ENCODE assay signal across 14 cellular contexts in genomic region chr2:42961948-42962347, GRCh38.
A peak's percentile ranks its signal among the peaks of the same experiment; 100 is the strongest.
DNase-seq lines count a peak whose midpoint lies in the region; ATAC-seq, FAIRE-seq and TF ChIP-seq lines count a peak whose summit lies in the region.
"Had no signal": no experiment of that assay in that cellular context is flagged by ENCODE, and none has a peak within 500 bp of the region (broad histone marks: within the 10 kb centered on the region; RNA-seq: fewer than 3 reads in every experiment).

No MANE protein-coding gene starts in this region.

- DNase-seq in IMR-90 (no peak), GM12878 (ENCODE audit: low read depth, low spot score) (no peak), suprapubic skin (ENCODE audit: low spot score in 2 of 2) (no peak), NCI-H1436 treated with DMSO at 0.1 percent for 48 hours (lab: John Stamatoyannopoulos, UW) (no peak), SK-N-SH (no peak)
- no peak for DNase-seq in naive thymus-derived CD4-positive, alpha-beta T cell
- DNase-seq: activated naive CD4-positive, alpha-beta T cell treated with anti-CD3 and anti-CD28 coated beads, Interleukin-2, amount 10 ng/mL, durations not matched to agents 7 days and 5 days; NCI-H1092 treated with DMSO at 0.1 percent for 48 hours; NCI-H2227 treated with DMSO at 0.1 percent for 48 hours; WERI-Rb-1 had no signal

- TF ChIP-seq RAD21 in IMR-90 (IDR thresholded peaks at IDR 0.05; ENCODE audit: low read length) (no peak), GM12878 (IDR thresholded peaks at IDR 0.05; ENCODE audit: insufficient read depth, low read depth, low read length) (no peak), SK-N-SH (IDR thresholded peaks at IDR 0.05; ENCODE audit: low read length) (no peak)

- POLR2A ChIA-PET in IMR-90 (lab: Charles Lee; ENCODE audit: unreplicated experiment) (no interaction called here), GM12878 (lab: Charles Lee) (no interaction called here), SK-N-SH (lab: Yijun Ruan, JAX) (no interaction called here)
- POLR2A ChIA-PET in naive thymus-derived CD4-positive, alpha-beta T cell (lab: Charles Lee): interaction anchor here (1.0 kb wide), 1 partner anchor 265 kb away, joined by 3 read pairs; the partner anchor contains the start of gene ZFP36L2

- no peak overlapping the region for H4K8ac ChIP-seq in IMR-90 (ENCODE audit: low read depth in 2 of 2, low read length in 2 of 2)

- H3K27ac ChIP-seq in IMR-90 (ENCODE audit: insufficient read depth, low read length) (no peak overlapping the region), GM12878 (ENCODE audit: control insufficient read depth, insufficient read depth) (no peak overlapping the region), muscle layer of duodenum (ENCODE audit: low read length) (peak overlapping the region; percentile 2), suprapubic skin (peak overlapping the region; percentile 89), SK-N-SH (ENCODE audit: low read depth in 2 of 2, low read length in 1 of 2) (no peak overlapping the region)
- H3K27ac ChIP-seq in naive thymus-derived CD4-positive, alpha-beta T cell (ENCODE audit: low read depth, low read length): no peak overlapping the region
- H3K27ac ChIP-seq: C4-2B, WERI-Rb-1 had no signal

- H4K5ac ChIP-seq in IMR-90 (ENCODE audit: low read depth, low read length): no peak overlapping the region

- H4K91ac ChIP-seq in IMR-90 (ENCODE audit: insufficient read depth, low read depth, low read length): 0 out of 2 replicates have a peak overlapping the region, but pooled peaks have one; percentile 17

- H3K4me1 ChIP-seq in IMR-90 (ENCODE audit: control insufficient read depth, insufficient read depth, low read length) (peaks cover 33% of the 10 kb centered on the region), GM12878 (ENCODE audit: control insufficient read depth, insufficient read depth, low read length) (peaks cover 10% of the 10 kb centered on the region), muscle layer of duodenum (ENCODE audit: control insufficient read depth in 1 of 2, insufficient read depth in 2 of 2, low read length in 2 of 2) (peaks cover 23 to 41% of the 10 kb centered on the region in 2 donors), suprapubic skin (peaks cover 70% of the 10 kb centered on the region), SK-N-SH (ENCODE audit: control insufficient read depth in 1 of 2, insufficient read depth in 2 of 2, low read depth in 1 of 2, low read length in 1 of 2) (peaks cover 17 to 23% of the 10 kb centered on the region in 2 experiments; a peak in 3 of 4 replicates)
- H3K4me1 ChIP-seq in naive thymus-derived CD4-positive, alpha-beta T cell (ENCODE audit: control insufficient read depth in 2 of 2, insufficient read depth in 2 of 2, low read length in 2 of 2): peaks cover 0 to 5% of the 10 kb centered on the region in 2 donors

- peak overlapping the region in 2 of 9 donors; percentile 4 to 73 for H3K27ac Mint-ChIP-seq in naive thymus-derived CD4-positive, alpha-beta T cell
- H3K27ac Mint-ChIP-seq: activated naive CD4-positive, alpha-beta T cell treated with anti-CD3 and anti-CD28 coated beads, Interleukin-2, amount 10 ng/mL, durations not matched to agents 7 days and 5 days had no signal

- intact Hi-C loops in IMR-90 (cut with micrococcal nuclease) (loop anchor here (10.0 kb wide), 1 partner anchor 143 kb away; no protein-coding TSS in a partner anchor), GM12878 (cut with micrococcal nuclease; ENCODE audit: unreplicated experiment) (no loop called here)
- intact Hi-C loops in naive thymus-derived CD4-positive, alpha-beta T cell (cut with micrococcal nuclease): no loop called here

- dilution Hi-C loops in IMR-90 (cut with HindIII; ENCODE audit: low sequenced_read_pairs, unreplicated experiment): no loop called here

- H3K27me3 ChIP-seq in IMR-90 (ENCODE audit: control insufficient read depth, insufficient read depth, low read length) (no peaks in the 10 kb centered on the region), GM12878 (replicated peaks in 1 of 2; ENCODE audit: control insufficient read depth in 2 of 2, insufficient read depth in 2 of 2, low read length in 1 of 2) (peaks cover 0 to 2% of the 10 kb centered on the region in 2 experiments; a peak in 2 of 4 replicates), muscle layer of duodenum (ENCODE audit: low read depth, low read length) (no peaks in the 10 kb centered on the region), suprapubic skin (no peaks in the 10 kb centered on the region), SK-N-SH (ENCODE audit: insufficient read depth) (no peaks in the 10 kb centered on the region)
- peaks cover 0 to 2% of the 10 kb centered on the region in 2 donors for H3K27me3 ChIP-seq in naive thymus-derived CD4-positive, alpha-beta T cell (ENCODE audit: control insufficient read depth in 2 of 2, insufficient read depth in 2 of 2, low read length in 2 of 2)

- H3K4ac ChIP-seq in IMR-90 (ENCODE audit: low read depth, low read length): 0 out of 2 replicates have a peak overlapping the region, but pooled peaks have one; percentile 26

- H2BK5ac ChIP-seq in IMR-90 (ENCODE audit: low read depth, low read length, poor library complexity, severe bottlenecking): no peak overlapping the region

- peaks cover 8 to 19% (median 14%) of the 10 kb centered on the region in 7 donors for H3K4me1 Mint-ChIP-seq in naive thymus-derived CD4-positive, alpha-beta T cell
- H3K4me1 Mint-ChIP-seq: central memory CD8-positive, alpha-beta T cell had no signal

- H3K4me3 ChIP-seq in IMR-90 (ENCODE audit: insufficient read depth, low read depth, low read length): no peak overlapping the region
- H3K4me3 ChIP-seq in GM12878: no peak overlapping the region
- H3K4me3 ChIP-seq in muscle layer of duodenum (ENCODE audit: low read depth in 1 of 2, low read length in 2 of 2): no peak overlapping the region
- no peak overlapping the region for H3K4me3 ChIP-seq in suprapubic skin
- H3K4me3 ChIP-seq in SK-N-SH (ENCODE audit: low read depth in 2 of 2, low read length in 1 of 2): no peak overlapping the region
- no peak overlapping the region for H3K4me3 ChIP-seq in naive thymus-derived CD4-positive, alpha-beta T cell (ENCODE audit: low read length)

- CTCF ChIA-PET in IMR-90 (lab: Yijun Ruan, JAX) (no interaction called here), GM12878 (lab: Yijun Ruan, JAX) (interaction anchor here (1.5 to 3.4 kb wide), 4 partner anchors 12 to 267 kb away, joined by 4 to 17 read pairs (median 5); no protein-coding TSS in a partner anchor), SK-N-SH (lab: Yijun Ruan, JAX) (interaction anchor here (0.5 to 6.0 kb wide), 6 partner anchors 14 to 267 kb away, joined by 3 to 54 read pairs (median 5); no protein-coding TSS in a partner anchor)
- CTCF ChIA-PET in naive thymus-derived CD4-positive, alpha-beta T cell (lab: Charles Lee): interaction anchor here (0.7 to 1.1 kb wide), 2 partner anchors 58 to 260 kb away, joined by 3 to 4 read pairs; no protein-coding TSS in a partner anchor

- H3K27me3 Mint-ChIP-seq in naive thymus-derived CD4-positive, alpha-beta T cell: peaks cover 6 to 23% (median 12%) of the 10 kb centered on the region in 5 donors

- SMC1A ChIA-PET in GM12878 (lab: Charles Lee; ENCODE audit: uncharacterized antibody, unreplicated experiment): interaction anchor here (0.8 to 2.4 kb wide), 7 partner anchors 8 to 560 kb away, joined by 3 to 16 read pairs (median 4); no protein-coding TSS in a partner anchor

- TF ChIP-seq POLR2A in IMR-90 (IDR thresholded peaks at IDR 0.05; ENCODE audit: low read depth, low read length) (no peak), GM12878 (IDR thresholded peaks at IDR 0.05; ENCODE audit: low read depth, low read length) (no peak), suprapubic skin (IDR thresholded peaks at IDR 0.05) (no peak)

- H3F3A ChIP-seq in SK-N-SH (replicated peaks; ENCODE audit: insufficient read depth): peaks cover 11% of the 10 kb centered on the region

- H3K9me2 ChIP-seq in SK-N-SH: no peaks in the 10 kb centered on the region

- no peaks in the 10 kb centered on the region for H3K9me3 Mint-ChIP-seq in naive thymus-derived CD4-positive, alpha-beta T cell
- H3K9me3 Mint-ChIP-seq: activated naive CD4-positive, alpha-beta T cell treated with anti-CD3 and anti-CD28 coated beads, Interleukin-2, amount 10 ng/mL, durations not matched to agents 7 days and 5 days; central memory CD8-positive, alpha-beta T cell had no signal

- no peak overlapping the region for H3K23ac ChIP-seq in IMR-90 (ENCODE audit: low read depth, low read length)

- no peaks in the 10 kb centered on the region for H3K79me1 ChIP-seq in IMR-90 (ENCODE audit: low read depth in 1 of 2, low read length in 2 of 2)

- H3K9me3 ChIP-seq in IMR-90 (ENCODE audit: control insufficient read depth, insufficient read depth, low read length) (no peaks in the 10 kb centered on the region), GM12878 (replicated peaks; ENCODE audit: control insufficient read depth, insufficient read depth, low read length) (no peaks in the 10 kb centered on the region), muscle layer of duodenum (ENCODE audit: control insufficient read depth in 1 of 2, low read length in 2 of 2) (no peaks in the 10 kb centered on the region), suprapubic skin (no peaks in the 10 kb centered on the region), SK-N-SH (no peaks in the 10 kb centered on the region)
- no peaks in the 10 kb centered on the region for H3K9me3 ChIP-seq in naive thymus-derived CD4-positive, alpha-beta T cell (ENCODE audit: control insufficient read depth in 2 of 3, low read length in 3 of 3)

- H2BK120ac ChIP-seq in IMR-90 (ENCODE audit: low read depth, low read length): peak overlapping the region; percentile 48; the same call in 1 of the 2 replicates

- in situ Hi-C loops in IMR-90 (cut with MboI; ENCODE audit: low sequenced_read_pairs): no loop called here
- in situ Hi-C loops in GM12878 (cut with MboI): no loop called here

- BruUV-seq in IMR-90 (replicated peaks; lab: Mats Ljungman, UMichigan): no TSS peak
- BruUV-seq in GM12878 (replicated peaks; lab: Mats Ljungman, UMichigan): no TSS peak

- no peaks in the 10 kb centered on the region for H4K20me1 ChIP-seq in IMR-90 (ENCODE audit: insufficient read depth, low read length)
- H4K20me1 ChIP-seq in GM12878 (ENCODE audit: control insufficient read depth, insufficient read depth): no peaks in the 10 kb centered on the region
- no peaks in the 10 kb centered on the region for H4K20me1 ChIP-seq in SK-N-SH (ENCODE audit: insufficient read depth)

- ATAC-seq in IMR-90 (ENCODE audit: low read depth): no peak
- ATAC-seq in GM12878: no peak; the same call in 2 of the 3 replicates
- ATAC-seq in naive thymus-derived CD4-positive, alpha-beta T cell: no peak
- no peak for ATAC-seq in HG03378 (IDR thresholded peaks at IDR 0.05; ENCODE audit: unreplicated experiment)

- H3K36me3 ChIP-seq in IMR-90 (ENCODE audit: control insufficient read depth, insufficient read depth, low read length): no peaks in the 10 kb centered on the region
- no peaks in the 10 kb centered on the region for H3K36me3 ChIP-seq in GM12878 (ENCODE audit: control insufficient read depth in 2 of 2, insufficient read depth in 2 of 2, low read length in 1 of 2)
- no peaks in the 10 kb centered on the region for H3K36me3 ChIP-seq in muscle layer of duodenum (ENCODE audit: control insufficient read depth in 1 of 2, insufficient read depth in 2 of 2, low read length in 2 of 2)
- H3K36me3 ChIP-seq in suprapubic skin: no peaks in the 10 kb centered on the region
- H3K36me3 ChIP-seq in SK-N-SH (replicated peaks in 1 of 2; ENCODE audit: control insufficient read depth in 1 of 2, insufficient read depth in 2 of 2, low read length in 1 of 2): no peaks in the 10 kb centered on the region
- no peaks in the 10 kb centered on the region for H3K36me3 ChIP-seq in naive thymus-derived CD4-positive, alpha-beta T cell (ENCODE audit: control insufficient read depth in 2 of 3, insufficient read depth in 3 of 3, low read length in 3 of 3)
- H3K36me3 ChIP-seq: WERI-Rb-1 had no signal

- H3K9me1 ChIP-seq in IMR-90 (ENCODE audit: insufficient read depth, low read length): peaks cover 17% of the 10 kb centered on the region; the same call in 1 of the 2 replicates

- H3K36me3 Mint-ChIP-seq in naive thymus-derived CD4-positive, alpha-beta T cell: no peaks in the 10 kb centered on the region
- H3K36me3 Mint-ChIP-seq: activated naive CD4-positive, alpha-beta T cell treated with anti-CD3 and anti-CD28 coated beads, Interleukin-2, amount 10 ng/mL, durations not matched to agents 7 days and 5 days had no signal

- no peak overlapping the region for H3K18ac ChIP-seq in IMR-90 (ENCODE audit: low read depth, low read length)

- FAIRE-seq in GM12878 (lab: Jason Lieb, UNC): no peak

- RAD21 ChIA-PET in GM12878 (lab: Charles Lee; ENCODE audit: unreplicated experiment): interaction anchor here (0.6 to 1.7 kb wide), 4 partner anchors 187 to 615 kb away, joined by 3 to 7 read pairs (median 3); no protein-coding TSS in a partner anchor

- H2AK5ac ChIP-seq in IMR-90 (ENCODE audit: low read depth, low read length): peak overlapping the region; percentile 31; the same call in 1 of the 2 replicates

- H2AFZ ChIP-seq in IMR-90 (replicated peaks; ENCODE audit: low read length, poor library complexity): no peak overlapping the region
- H2AFZ ChIP-seq in GM12878 (ENCODE audit: control insufficient read depth, low read depth, low read length): peak overlapping the region; percentile 63
- no peak overlapping the region for H2AFZ ChIP-seq in SK-N-SH (ENCODE audit: low read depth)

- H2AK9ac ChIP-seq in IMR-90 (replicated peaks; ENCODE audit: low read depth, low read length, poor library complexity): no peak overlapping the region

- 0 out of 3 replicates have a peak overlapping the region, but pooled peaks have one; percentile 39 for H2BK15ac ChIP-seq in IMR-90 (ENCODE audit: low read depth, low read length)

- no peak for TF ChIP-seq EP300 in GM12878 (IDR thresholded peaks at IDR 0.05; ENCODE audit: borderline replicate concordance in 1 of 2, control insufficient read depth in 1 of 2, low read depth in 2 of 2, low read length in 2 of 2)
- no peak for TF ChIP-seq EP300 in suprapubic skin (IDR thresholded peaks at IDR 0.05)
- TF ChIP-seq EP300 in SK-N-SH (IDR thresholded peaks at IDR 0.05; ENCODE audit: borderline replicate concordance in 1 of 2, low read depth in 1 of 2, low read length in 1 of 2): no peak

- WGBS in IMR-90 (ENCODE audit: extremely low coverage in 2 of 2, insufficient read length in 1 of 2), 2 experiments: no CpG with 5 or more reads among the region's 7 CpGs
- WGBS in GM12878 (ENCODE audit: insufficient coverage, insufficient replicate concordance, low lambda C conversion rate, missing lambda C conversion rate): 71% methylated on average over 6 of the region's 7 CpGs
- 67% methylated on average over 2 of the region's 7 CpGs for WGBS in suprapubic skin
- 93% methylated on average over 7 of the region's 7 CpGs for WGBS in SK-N-SH (ENCODE audit: low lambda C conversion rate)

- peak overlapping the region in 3 of 10 donors; percentile 30 to 76 (median 52) for H3K4me3 Mint-ChIP-seq in naive thymus-derived CD4-positive, alpha-beta T cell
- H3K4me3 Mint-ChIP-seq: activated naive CD4-positive, alpha-beta T cell treated with anti-CD3 and anti-CD28 coated beads, Interleukin-2, amount 10 ng/mL, durations not matched to agents 7 days and 5 days; central memory CD8-positive, alpha-beta T cell had no signal

- H3K9ac ChIP-seq in IMR-90 (ENCODE audit: low read depth, low read length): no peak overlapping the region
- H3K9ac ChIP-seq in GM12878 (ENCODE audit: control insufficient read depth, insufficient read depth, low read length): no peak overlapping the region
- no peak overlapping the region for H3K9ac ChIP-seq in SK-N-SH

- H3K4me2 ChIP-seq in IMR-90 (ENCODE audit: low read depth, low read length) (no peak overlapping the region), GM12878 (ENCODE audit: control insufficient read depth, insufficient read depth) (peak overlapping the region; percentile 55; the same call in 1 of the 2 replicates), SK-N-SH (no peak overlapping the region)

- no peaks in the 10 kb centered on the region for H3K79me2 ChIP-seq in GM12878 (ENCODE audit: control insufficient read depth, insufficient read depth, low read length)
- H3K79me2 ChIP-seq in SK-N-SH (ENCODE audit: insufficient read depth): no peaks in the 10 kb centered on the region

- no peak overlapping the region for H3K14ac ChIP-seq in IMR-90 (replicated peaks; ENCODE audit: low read depth, low read length)

- H3K56ac ChIP-seq in IMR-90 (ENCODE audit: extremely low read depth, insufficient read depth, low read length): no peak overlapping the region

- no peak for TF ChIP-seq CTCF in IMR-90 (conservative IDR thresholded peaks at IDR 0.05; ENCODE audit: low read depth, low read length)
- no peak for TF ChIP-seq CTCF in GM12878 (IDR thresholded peaks at IDR 0.05 in 2 of 3, conservative IDR thresholded peaks at IDR 0.05 in 1 of 3; ENCODE audit: control insufficient read depth in 2 of 3, extremely low read depth in 1 of 3, insufficient read depth in 1 of 3, low read depth in 3 of 3, low read length in 3 of 3)
- TF ChIP-seq CTCF in suprapubic skin (IDR thresholded peaks at IDR 0.05): no peak
- TF ChIP-seq CTCF in SK-N-SH (IDR thresholded peaks at IDR 0.05): no peak

- H2BK20ac ChIP-seq in IMR-90 (ENCODE audit: low read depth, low read length): no peak overlapping the region

Comparison
In these comparisons a context has a peak if more than half of its experiments do, and no peak if none do; other contexts are left out.
1. H3K27ac ChIP-seq: peak in muscle layer of duodenum (single experiment) and suprapubic skin (single experiment); none in IMR-90 (single experiment), GM12878 (single experiment), SK-N-SH (0 of 2) and naive thymus-derived CD4-positive, alpha-beta T cell (single experiment).